ENCODE assay signal across 16 cellular contexts in genomic region chr1:112938188-112938587, GRCh38. TPM values are rescaled to one million over a fixed set of nuclear protein-coding genes. Genes with fewer than 3 reads are reported as not detected.
DNase-seq lines count a peak whose midpoint lies in the region; ATAC-seq and TF ChIP-seq lines count a peak whose summit lies in the region.
"Had no signal": no experiment of that assay in that cellular context is flagged by ENCODE, and none has a peak within 500 bp of the region (broad histone marks: within the 10 kb centered on the region; RNA-seq: fewer than 3 reads in every experiment).

No MANE protein-coding gene starts in this region.

- no peak overlapping the region for H3K4me3 ChIP-seq in CD8-positive, alpha-beta memory T cell (ENCODE audit: low read length)
- no peak overlapping the region for H3K4me3 ChIP-seq in choroid plexus epithelial cell (ENCODE audit: low read depth, low read length)
- H3K4me3 ChIP-seq in muscle layer of duodenum (ENCODE audit: low read depth in 1 of 2, low read length in 2 of 2), result no peak overlapping the region
- H3K4me3 ChIP-seq: BLaER1 treated with 17β-estradiol and CSF1 and Interleukin-3, amounts not matched to agents 10 nM and 100 nM; heart right ventricle had no signal

- no peaks in the 10 kb centered on the region for H3K9me3 ChIP-seq in CD8-positive, alpha-beta memory T cell (ENCODE audit: low read length)
- no peaks in the 10 kb centered on the region for H3K9me3 ChIP-seq in muscle layer of duodenum (ENCODE audit: control insufficient read depth in 1 of 2, low read length in 2 of 2)
- H3K9me3 ChIP-seq: BLaER1 treated with 17β-estradiol and CSF1 and Interleukin-3, amounts not matched to agents 10 nM and 100 nM; heart right ventricle had no signal

- no peaks in the 10 kb centered on the region for H3K4me1 ChIP-seq in CD8-positive, alpha-beta memory T cell (ENCODE audit: insufficient read depth, low read length)
- peaks cover 10 to 22% of the 10 kb centered on the region in 2 donors for H3K4me1 ChIP-seq in muscle layer of duodenum (ENCODE audit: control insufficient read depth in 1 of 2, insufficient read depth in 2 of 2, low read length in 2 of 2)

- no peak for ATAC-seq in GM18867 (IDR thresholded peaks at IDR 0.05; ENCODE audit: unreplicated experiment)
- ATAC-seq: activated naive CD4-positive, alpha-beta T cell treated with anti-CD3 and anti-CD28 coated beads, Interleukin-2, amount 50 U/mL, for 72 hours; heart right ventricle; stimulated activated naive CD8-positive, alpha-beta T cell treated with anti-CD3 and anti-CD28 coated beads, Interleukin-15, amount 100 ng/mL, for 72 hours had no signal

- no peaks in the 10 kb centered on the region for H3K27me3 ChIP-seq in CD8-positive, alpha-beta memory T cell (ENCODE audit: insufficient read depth, low read length, poor library complexity, severe bottlenecking)
- H3K27me3 ChIP-seq in muscle layer of duodenum (ENCODE audit: low read depth, low read length), result no peaks in the 10 kb centered on the region
- H3K27me3 ChIP-seq: BLaER1 treated with 17β-estradiol and CSF1 and Interleukin-3, amounts not matched to agents 10 nM and 100 nM; dorsolateral prefrontal cortex; heart right ventricle had no signal

- H3K27me3 Mint-ChIP-seq in CD8-positive, alpha-beta memory T cell, result peaks cover 0 to 2% of the 10 kb centered on the region in 2 donors
- no peaks in the 10 kb centered on the region for H3K27me3 Mint-ChIP-seq in activated CD4-positive, alpha-beta T cell treated with anti-CD3 and anti-CD28 coated beads, Interleukin-2, amount 10 ng/mL, durations not matched to agents 24 days and 14 days
- H3K27me3 Mint-ChIP-seq: stimulated activated naive CD8-positive, alpha-beta T cell treated with anti-CD3 and anti-CD28 coated beads, Interleukin-15, amount 100 ng/mL, for 72 hours had no signal

- intact Hi-C loops in activated CD4-positive, alpha-beta T cell treated with anti-CD3 and anti-CD28 coated beads, Interleukin-2, amount 10 ng/mL, durations not matched to agents 24 days and 14 days (cut with micrococcal nuclease), result no loop called here

- no peaks in the 10 kb centered on the region for H3K9me3 Mint-ChIP-seq in CD8-positive, alpha-beta memory T cell
- no peaks in the 10 kb centered on the region for H3K9me3 Mint-ChIP-seq in activated CD4-positive, alpha-beta T cell treated with anti-CD3 and anti-CD28 coated beads, Interleukin-2, amount 10 ng/mL, durations not matched to agents 24 days and 14 days
- H3K9me3 Mint-ChIP-seq: activated naive CD4-positive, alpha-beta T cell treated with anti-CD3 and anti-CD28 coated beads, Interleukin-2, amount 50 U/mL, for 72 hours; stimulated activated naive CD8-positive, alpha-beta T cell treated with anti-CD3 and anti-CD28 coated beads, Interleukin-15, amount 100 ng/mL, for 72 hours had no signal

- peaks cover 10 to 22% (median 22%) of the 10 kb centered on the region in 3 donors for H3K4me1 Mint-ChIP-seq in CD8-positive, alpha-beta memory T cell
- peaks cover 30% of the 10 kb centered on the region for H3K4me1 Mint-ChIP-seq in activated CD4-positive, alpha-beta T cell treated with anti-CD3 and anti-CD28 coated beads, Interleukin-2, amount 10 ng/mL, durations not matched to agents 24 days and 14 days

- POLR2A ChIA-PET in CD8-positive, alpha-beta memory T cell (lab: Charles Lee), result no interaction called here

- no peak for TF ChIP-seq CTCF in choroid plexus epithelial cell (conservative IDR thresholded peaks at IDR 0.05; ENCODE audit: low read depth, low read length)

- CTCF ChIA-PET in CD8-positive, alpha-beta memory T cell (lab: Charles Lee), result interaction anchor here (2.7 kb wide), 1 partner anchor 18 kb away, joined by 9 read pairs; the partner anchor contains the start of gene SLC16A1

- H3K36me3 ChIP-seq in CD8-positive, alpha-beta memory T cell (ENCODE audit: insufficient read depth, low read length), result no peaks in the 10 kb centered on the region
- H3K36me3 ChIP-seq in muscle layer of duodenum (ENCODE audit: control insufficient read depth in 1 of 2, insufficient read depth in 2 of 2, low read length in 2 of 2), result no peaks in the 10 kb centered on the region

- H3K27ac ChIP-seq in CD8-positive, alpha-beta memory T cell (ENCODE audit: low read depth, low read length), result peak overlapping the region; percentile 40
- peak overlapping the region; percentile 19 for H3K27ac ChIP-seq in muscle layer of duodenum (ENCODE audit: low read length)
- H3K27ac ChIP-seq: BLaER1 treated with 17β-estradiol and CSF1 and Interleukin-3, amounts not matched to agents 10 nM and 100 nM had no signal

- DNase-seq in CD8-positive, alpha-beta memory T cell, result no peak
- DNase-seq in M059J (ENCODE audit: low read depth) (peak; percentile 60), choroid plexus epithelial cell (ENCODE audit: low read depth) (peak; percentile 49), NCI-H1105 treated with DMSO at 0.1 percent for 48 hours (lab: John Stamatoyannopoulos, UW) (no peak)
- no peak for DNase-seq in activated CD4-positive, CD25-positive, alpha-beta regulatory T cell treated with anti-CD3 and anti-CD28 coated beads, Interleukin-2, amount 50 U/mL, for 72 hours
- DNase-seq in activated CD4-positive, alpha-beta T cell treated with anti-CD3 and anti-CD28 coated beads, Interleukin-2, amount 10 ng/mL, durations not matched to agents 24 days and 14 days, result no peak
- DNase-seq: dorsolateral prefrontal cortex; GDM1; heart right ventricle; mesenchymal stem cell; NCI-H2171 treated with DMSO at 0.1 percent for 48 hours; stimulated activated naive CD8-positive, alpha-beta T cell treated with anti-CD3 and anti-CD28 coated beads, Interleukin-15, amount 100 ng/mL, for 72 hours had no signal

- H3K4me3 Mint-ChIP-seq in CD8-positive, alpha-beta memory T cell, result no peak overlapping the region
- H3K4me3 Mint-ChIP-seq in activated CD4-positive, alpha-beta T cell treated with anti-CD3 and anti-CD28 coated beads, Interleukin-2, amount 10 ng/mL, durations not matched to agents 24 days and 14 days, result no peak overlapping the region

- peaks cover 0 to 2% (median 0%) of the 10 kb centered on the region in 3 donors for H3K36me3 Mint-ChIP-seq in CD8-positive, alpha-beta memory T cell
- peaks cover 14% of the 10 kb centered on the region for H3K36me3 Mint-ChIP-seq in activated CD4-positive, alpha-beta T cell treated with anti-CD3 and anti-CD28 coated beads, Interleukin-2, amount 10 ng/mL, durations not matched to agents 24 days and 14 days (ENCODE audit: low read depth)

- H3K27ac Mint-ChIP-seq in CD8-positive, alpha-beta memory T cell, result peak overlapping the region in 2 of 8 donors; percentile 5 to 82
- no peak overlapping the region for H3K27ac Mint-ChIP-seq in activated CD4-positive, alpha-beta T cell treated with anti-CD3 and anti-CD28 coated beads, Interleukin-2, amount 10 ng/mL, durations not matched to agents 24 days and 14 days

RNA-seq across cellular contexts. Expression of gene SLC16A1, which starts 17.8 kb away (rescaled TPM):
- total RNA-seq in CD8-positive, alpha-beta memory T cell, result 10 to 100 TPM; 75.3 to 75.8 TPM
- polyA plus RNA-seq in CD8-positive, alpha-beta memory T cell, result 12.4 TPM
- total RNA-seq in M059J (2014; rRNA removed; shearing (Covaris generic)), result 81.5 and 116 TPM in 2 replicates
- total RNA-seq in activated CD4-positive, alpha-beta T cell treated with anti-CD3 and anti-CD28 coated beads, Interleukin-2, amount 10 ng/mL, durations not matched to agents 24 days and 14 days, result 79.2 and 79.7 TPM in 2 replicates

Comparison
In these comparisons a context has a peak if more than half of its experiments do, and no peak if none do; other contexts are left out.
1. DNase-seq: peak in M059J (single experiment) and choroid plexus epithelial cell (single experiment); none in CD8-positive, alpha-beta memory T cell (0 of 5), NCI-H1105 treated with DMSO at 0.1 percent for 48 hours (single experiment), activated CD4-positive, CD25-positive, alpha-beta regulatory T cell treated with anti-CD3 and anti-CD28 coated beads, Interleukin-2, amount 50 U/mL, for 72 hours (single experiment) and activated CD4-positive, alpha-beta T cell treated with anti-CD3 and anti-CD28 coated beads, Interleukin-2, amount 10 ng/mL, durations not matched to agents 24 days and 14 days (single experiment).